Comparison of ENCODE assay signal across 18 cellular contexts in the genomic region with DNA sequence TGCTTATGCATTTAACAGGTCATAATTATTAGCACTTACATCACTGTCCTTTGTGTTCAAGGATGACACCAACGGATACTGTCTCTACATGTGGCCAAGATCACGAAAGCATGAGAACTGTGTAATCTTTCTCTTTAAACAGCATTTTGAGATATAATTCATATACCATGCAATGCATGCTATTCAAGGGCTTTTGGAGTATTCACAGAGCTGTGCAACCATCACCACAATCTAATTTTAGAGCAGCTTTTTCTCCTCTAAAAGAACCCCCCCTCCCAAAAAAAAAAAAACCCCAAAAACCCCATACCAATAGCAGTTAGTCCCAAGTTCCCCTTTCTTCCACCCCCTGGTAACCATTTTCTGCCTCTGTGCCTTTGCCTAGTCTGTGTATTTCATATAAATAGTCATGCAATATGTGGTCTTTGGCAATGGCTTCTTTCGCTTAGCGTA.
DNase-seq lines count a peak whose midpoint lies in the region; ATAC-seq and TF ChIP-seq lines count a peak whose summit lies in the region.
"Had no signal": no experiment of that assay in that cellular context is flagged by ENCODE, and none has a peak within 500 bp of the region (broad histone marks: within the 10 kb centered on the region; RNA-seq: fewer than 3 reads in every experiment).

No MANE protein-coding gene starts in this region.

- H3K4me1 Mint-ChIP-seq in memory B cell, result peaks cover 26% of the 10 kb centered on the region

- WGBS in body of pancreas, 2 donors, result 69 to 81% methylated on average over 4 of the region's 4 CpGs
- 67 to 75% methylated on average over 4 of the region's 4 CpGs for WGBS in aorta, 2 donors

- H3K36me3 Mint-ChIP-seq in memory B cell, result no peaks in the 10 kb centered on the region
- H3K36me3 Mint-ChIP-seq: activated naive CD8-positive, alpha-beta T cell had no signal

- H3K4me3 ChIP-seq in GM12865 (ENCODE audit: low read depth, low read length) (no peak overlapping the region), body of pancreas (no peak overlapping the region), aorta (ENCODE audit: low read length in 2 of 2) (no peak overlapping the region)
- H3K4me3 ChIP-seq: heart right ventricle, tibial nerve had no signal

- ATAC-seq in HG02678 (IDR thresholded peaks at IDR 0.05; ENCODE audit: unreplicated experiment), result peak; percentile 39
- ATAC-seq in memory B cell (ENCODE audit: low read depth), result peak; percentile 74
- no peak for ATAC-seq in body of pancreas
- no peak for ATAC-seq in aorta (ENCODE audit: low FRiP score)

- H3K4me1 ChIP-seq in body of pancreas (no peaks in the 10 kb centered on the region), aorta (ENCODE audit: control insufficient read depth in 1 of 2, insufficient read depth in 2 of 2, low read length in 2 of 2) (no peaks in the 10 kb centered on the region)

- H3K27ac Mint-ChIP-seq in memory B cell, result no peak overlapping the region
- H3K27ac Mint-ChIP-seq: activated naive CD8-positive, alpha-beta T cell; CD4-positive, alpha-beta T cell had no signal

- intact Hi-C loops in body of pancreas (cut with DNase I), result no loop called here
- intact Hi-C loops in aorta (cut with DNase I), result no loop called here

- DNase-seq in GM12865 (ENCODE audit: low read depth) (peak; percentile 61), NOMO-1 (lab: John Stamatoyannopoulos, UW; ENCODE audit: unreplicated experiment in 2 of 2) (peak; percentile 89 to 93), memory B cell (ENCODE audit: low spot score in 2 of 2) (no peak), body of pancreas (no peak), retina (no peak), aorta (no peak)
- DNase-seq: activated CD4-positive, alpha-beta T cell treated with anti-CD3 and anti-CD28 coated beads, Interleukin-2, amount 10 ng/mL, durations not matched to agents 7 days and 5 days; CD4-positive, alpha-beta T cell; DMS79 treated with DMSO at 0.1 percent for 48 hours; NCI-H187 treated with DMSO at 0.1 percent for 48 hours; NCI-H524 treated with DMSO at 0.1 percent for 48 hours; occipital lobe; stimulated activated CD4-positive, alpha-beta T cell treated with anti-CD3 and anti-CD28 coated beads, Interleukin-2, amount 100 ng/mL, for 48 hours; T1000 had no signal

- H3K9me3 ChIP-seq in body of pancreas, result no peaks in the 10 kb centered on the region
- no peaks in the 10 kb centered on the region for H3K9me3 ChIP-seq in aorta (ENCODE audit: control insufficient read depth, low read length)
- H3K9me3 ChIP-seq: heart right ventricle, tibial nerve had no signal

- no peak for TF ChIP-seq CTCF in GM12865 (IDR thresholded peaks at IDR 0.05; ENCODE audit: insufficient read depth, low read depth, low read length, missing control alignments)
- TF ChIP-seq CTCF in body of pancreas (IDR thresholded peaks at IDR 0.05), result no peak

- no peaks in the 10 kb centered on the region for H3K36me3 ChIP-seq in body of pancreas (replicated peaks in 1 of 2; ENCODE audit: insufficient read depth in 1 of 2, low read depth in 2 of 2)
- no peaks in the 10 kb centered on the region for H3K36me3 ChIP-seq in aorta (ENCODE audit: control insufficient read depth in 1 of 2, insufficient read depth in 2 of 2, low read length in 1 of 2)
- H3K36me3 ChIP-seq: heart right ventricle, tibial nerve had no signal

- H3K27me3 ChIP-seq in body of pancreas, result no peaks in the 10 kb centered on the region
- no peaks in the 10 kb centered on the region for H3K27me3 ChIP-seq in aorta (ENCODE audit: control insufficient read depth in 1 of 2, insufficient read depth in 2 of 2, low read length in 1 of 2)
- H3K27me3 ChIP-seq: heart right ventricle, tibial nerve had no signal

- peaks cover 7% of the 10 kb centered on the region for H3K27me3 Mint-ChIP-seq in memory B cell
- H3K27me3 Mint-ChIP-seq: activated CD4-positive, alpha-beta T cell treated with anti-CD3 and anti-CD28 coated beads, Interleukin-2, amount 10 ng/mL, durations not matched to agents 7 days and 5 days; activated naive CD8-positive, alpha-beta T cell; CD4-positive, alpha-beta T cell had no signal

- H3K9me3 Mint-ChIP-seq in memory B cell, result no peaks in the 10 kb centered on the region
- H3K9me3 Mint-ChIP-seq: activated CD4-positive, alpha-beta T cell treated with anti-CD3 and anti-CD28 coated beads, Interleukin-2, amount 10 ng/mL, durations not matched to agents 7 days and 5 days; CD4-positive, alpha-beta T cell had no signal

- TF ChIP-seq POLR2A in body of pancreas (IDR thresholded peaks at IDR 0.05), result no peak

- no peak overlapping the region for H3K4me3 Mint-ChIP-seq in memory B cell
- H3K4me3 Mint-ChIP-seq: activated CD4-positive, alpha-beta T cell treated with anti-CD3 and anti-CD28 coated beads, Interleukin-2, amount 10 ng/mL, durations not matched to agents 7 days and 5 days; activated naive CD8-positive, alpha-beta T cell; CD4-positive, alpha-beta T cell had no signal

- H3K27ac ChIP-seq in body of pancreas (no peak overlapping the region), aorta (ENCODE audit: low read depth in 1 of 2, low read length in 2 of 2) (no peak overlapping the region)
- H3K27ac ChIP-seq: tibial nerve had no signal

Comparison
In these comparisons a context has a peak if more than half of its experiments do, and no peak if none do; other contexts are left out.
1. DNase-seq: peak in GM12865 (single experiment) and NOMO-1 (2 of 2); none in memory B cell (0 of 2), body of pancreas (0 of 4), retina (single experiment) and aorta (0 of 2).
2. ATAC-seq: peak in HG02678 (single experiment) and memory B cell (single experiment); none in body of pancreas (single experiment) and aorta (single experiment).